In genomic region chr11:101964200-101964599, GRCh38 we compare ENCODE assay signal across 15 cellular contexts. TPM values are rescaled to one million over a fixed set of nuclear protein-coding genes. Genes with fewer than 3 reads are reported as not detected.
"Had no signal": no experiment of that assay in that cellular context is flagged by ENCODE, and none has a peak within 500 bp of the region (broad histone marks: within the 10 kb centered on the region; RNA-seq: fewer than 3 reads in every experiment).

No MANE protein-coding gene starts in this region.

RNA-seq across cellular contexts. Expression of gene ANGPTL5, which starts 47.9 kb away (rescaled TPM):
- total RNA-seq: activated naive CD4-positive, alpha-beta T cell treated with anti-CD3 and anti-CD28 coated beads for 36 hours; activated naive CD4-positive, alpha-beta T cell treated with anti-CD3 and anti-CD28 coated beads, Interleukin-2, amount 50 U/mL, for 72 hours; activated naive CD8-positive, alpha-beta T cell treated with anti-CD3 and anti-CD28 coated beads for 36 hours; activated naive CD8-positive, alpha-beta T cell treated with anti-CD3 and anti-CD28 coated beads, Interleukin-2, amount 10 ng/mL, durations not matched to agents 7 days and 5 days; activated T-cell treated with anti-CD3 and anti-CD28 coated beads, Interleukin-2, amount 50 U/mL, for 4 hours; activated T-cell treated with anti-CD3 and anti-CD28 coated beads, Interleukin-2, amount 50 U/mL, for 72 hours; activated T-helper 1 cell treated with anti-CD3 and anti-CD28 coated beads, Interleukin-12 subunit alpha, Interleukin-12 subunit beta, Interleukin-2, Interleukin-4 antibody, amounts not matched to agents 30 ng/mL and 10 ng/mL and 1 ng/mL, durations not matched to agents 14 hours and 24 hours and 36 hours; activated T-helper 17 cell treated with anti-CD3 and anti-CD28 coated beads, Interleukin-2, amount 50 U/mL, for 72 hours; activated T-helper 2 cell treated with anti-CD3 and anti-CD28 coated beads, Interferon-gamma antibody, Interleukin-2, Interleukin-4, amounts not matched to agents 10 μg/mL and 5 μg/mL and 100 μg/mL, durations not matched to agents 14 hours and 24 hours and 36 hours; ascending aorta; astrocyte; body of pancreas; bronchial epithelial cell; cardiac muscle cell had no signal
- polyA plus RNA-seq: aorta, cardiac muscle cell had no signal
